ENCODE assay signal across 27 cellular contexts in genomic region chr10:103047381-103047780, GRCh38.
"Had no signal": no experiment of that assay in that cellular context is flagged by ENCODE, and none has a peak within 500 bp of the region (broad histone marks: within the 10 kb centered on the region; RNA-seq: fewer than 3 reads in every experiment).

No MANE protein-coding gene starts in this region.

- H3K4me2 ChIP-seq: neural progenitor cell had no signal

- H3K27me3 ChIP-seq: neural progenitor cell, ovary, right lobe of liver, sigmoid colon, stomach, tibial artery, transverse colon, upper lobe of right lung, uterus had no signal

- H3K27me3 Mint-ChIP-seq: progenitor cell of endocrine pancreas; stimulated activated naive B cell treated with anti-CD40 and anti-IgM and Interleukin-4, amounts not matched to agents 10 μg/mL and 1 μg/mL and 100 μg/mL, for 72 hours; stimulated activated naive CD8-positive, alpha-beta T cell treated with anti-CD3 and anti-CD28 coated beads, Interleukin-15, Interleukin-2, amounts not matched to agents 100 ng/mL and 50 ng/mL, for 24 hours; type B pancreatic cell had no signal

- H2AFZ ChIP-seq: neural progenitor cell, parathyroid adenoma had no signal

- H3K9me3 Mint-ChIP-seq: natural killer cell; nephron; neural progenitor cell; stimulated activated effector memory CD8-positive, alpha-beta T cell treated with anti-CD3 and anti-CD28 coated beads, Interleukin-12 subunit alpha, Interleukin-12 subunit beta, amount 100 ng/mL, for 72 hours; stimulated activated naive B cell treated with anti-CD40 and anti-IgM and Interleukin-4, amounts not matched to agents 10 μg/mL and 1 μg/mL and 100 μg/mL, for 72 hours; stimulated activated naive CD8-positive, alpha-beta T cell treated with anti-CD3 and anti-CD28 coated beads, Interleukin-15, Interleukin-2, amounts not matched to agents 100 ng/mL and 50 ng/mL, for 24 hours; type B pancreatic cell had no signal

- H3K36me3 Mint-ChIP-seq: natural killer cell; neural progenitor cell; stimulated activated effector memory CD8-positive, alpha-beta T cell treated with anti-CD3 and anti-CD28 coated beads, Interleukin-12 subunit alpha, Interleukin-12 subunit beta, amount 100 ng/mL, for 72 hours; type B pancreatic cell had no signal

- ATAC-seq: natural killer cell; psoas muscle; right cardiac atrium; right lobe of liver; stimulated activated effector memory CD8-positive, alpha-beta T cell treated with anti-CD3 and anti-CD28 coated beads, Interleukin-12 subunit alpha, Interleukin-12 subunit beta, amount 100 ng/mL, for 72 hours; stimulated activated naive B cell treated with anti-CD40 and anti-IgM and Interleukin-4, amounts not matched to agents 10 μg/mL and 1 μg/mL and 100 μg/mL, for 72 hours; upper lobe of right lung had no signal

- H3K4me3 ChIP-seq: neural progenitor cell, ovary, psoas muscle, right lobe of liver, sigmoid colon, stomach, tibial artery, transverse colon, upper lobe of right lung, uterus had no signal

- DNase-seq: natural killer cell; occipital lobe; ovary; posterior cingulate gyrus; psoas muscle; right cardiac atrium; right lobe of liver; sigmoid colon; small intestine; stimulated activated CD4-positive, alpha-beta T cell treated with anti-CD3 and anti-CD28 coated beads, Interleukin-15, amount 100 ng/mL, for 24 hours; stimulated activated CD4-positive, alpha-beta T cell treated with anti-CD3 and anti-CD28 coated beads, Interleukin-2, amount 100 ng/mL, for 24 hours; stimulated activated CD4-positive, alpha-beta T cell treated with anti-CD3 and anti-CD28 coated beads, Interleukin-2, amount 100 ng/mL, for 48 hours; stimulated activated CD4-positive, alpha-beta T cell treated with anti-CD3 and anti-CD28 coated beads, Interleukin-4, amount 100 ng/mL, for 24 hours; stimulated activated naive B cell treated with anti-CD40 and anti-IgM and Interleukin-4, amounts not matched to agents 10 μg/mL and 1 μg/mL and 100 μg/mL, for 72 hours; stimulated activated naive CD4-positive, alpha-beta T cell treated with Interleukin-2 at 50 U/mL for 16 hours; stomach; tibial artery; transverse colon; upper lobe of right lung; uterus had no signal

- H3K9me3 ChIP-seq: ovary, psoas muscle, right lobe of liver, sigmoid colon, stomach, tibial artery, transverse colon, upper lobe of right lung, uterus had no signal

- H3K36me3 ChIP-seq: neural progenitor cell, ovary, right lobe of liver, sigmoid colon, tibial artery, transverse colon, upper lobe of right lung, uterus had no signal

- H3K27ac ChIP-seq: neural progenitor cell, ovary, parathyroid adenoma, psoas muscle, right lobe of liver, sigmoid colon, stomach, transverse colon, upper lobe of right lung, uterus had no signal

- FAIRE-seq: small intestine had no signal

- H3K4me1 ChIP-seq: right lobe of liver, upper lobe of right lung, uterus had no signal

- H3K4me3 Mint-ChIP-seq: natural killer cell; nephron; neural progenitor cell; stimulated activated effector memory CD8-positive, alpha-beta T cell treated with anti-CD3 and anti-CD28 coated beads, Interleukin-12 subunit alpha, Interleukin-12 subunit beta, amount 100 ng/mL, for 72 hours; stimulated activated naive B cell treated with anti-CD40 and anti-IgM and Interleukin-4, amounts not matched to agents 10 μg/mL and 1 μg/mL and 100 μg/mL, for 72 hours; stimulated activated naive CD8-positive, alpha-beta T cell treated with anti-CD3 and anti-CD28 coated beads, Interleukin-15, Interleukin-2, amounts not matched to agents 100 ng/mL and 50 ng/mL, for 24 hours; type B pancreatic cell had no signal

- H3K27ac Mint-ChIP-seq: natural killer cell; nephron; neural progenitor cell; progenitor cell of endocrine pancreas; stimulated activated effector memory CD8-positive, alpha-beta T cell treated with anti-CD3 and anti-CD28 coated beads, Interleukin-12 subunit alpha, Interleukin-12 subunit beta, amount 100 ng/mL, for 72 hours; stimulated activated naive B cell treated with anti-CD40 and anti-IgM and Interleukin-4, amounts not matched to agents 10 μg/mL and 1 μg/mL and 100 μg/mL, for 72 hours; stimulated activated naive CD8-positive, alpha-beta T cell treated with anti-CD3 and anti-CD28 coated beads, Interleukin-15, Interleukin-2, amounts not matched to agents 100 ng/mL and 50 ng/mL, for 24 hours; type B pancreatic cell had no signal

- H3K9ac ChIP-seq: neural progenitor cell, parathyroid adenoma had no signal

- H3K4me1 Mint-ChIP-seq: natural killer cell, nephron had no signal
